Comparison of ENCODE assay signal across 7 cellular contexts in the genomic region with DNA sequence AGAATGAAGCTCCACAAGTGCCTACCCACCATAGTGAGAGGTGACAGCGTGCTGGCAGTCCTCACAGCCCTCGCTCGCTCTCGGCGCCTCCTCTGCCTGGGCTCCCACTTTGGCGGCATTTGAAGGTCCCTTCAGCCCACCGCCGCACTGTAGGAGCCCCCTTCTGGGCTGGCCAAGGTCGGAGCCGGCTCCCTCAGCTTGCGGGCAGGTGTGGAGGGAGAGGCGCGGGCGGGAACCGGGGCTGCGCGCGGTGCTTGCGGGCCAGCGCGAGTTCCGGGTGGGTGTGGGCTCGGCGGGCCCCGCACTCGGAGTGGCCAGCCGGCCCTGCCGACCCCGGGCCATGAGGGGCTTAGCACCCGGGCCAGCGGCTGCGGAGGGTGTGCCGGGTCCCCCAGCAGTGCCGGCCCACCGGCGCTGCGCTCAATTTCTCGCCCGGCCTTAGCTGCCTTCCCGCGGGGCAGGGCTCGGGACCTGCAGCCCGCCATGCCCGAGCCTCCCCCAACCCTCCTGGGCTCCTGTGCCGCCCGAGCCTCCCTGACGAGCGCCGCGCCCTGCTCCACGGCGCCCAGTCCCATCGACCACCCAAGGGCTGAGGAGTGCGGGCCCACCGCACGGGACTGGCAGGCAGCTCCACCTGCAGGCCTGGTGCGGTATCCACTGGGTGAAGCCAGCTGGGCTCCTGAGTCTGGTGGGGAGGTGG.
DNase-seq lines count a peak whose midpoint lies in the region; ATAC-seq and TF ChIP-seq lines count a peak whose summit lies in the region.
"Not testable (repeated sequence)": the region's sequence is repeated elsewhere in the genome, so short reads cannot be mapped to it uniquely, and the experiment has no call there.

No MANE protein-coding gene starts in this region.

- not testable (repeated sequence) for H2BK120ac ChIP-seq in neuronal stem cell (ENCODE audit: low read depth, low read length)

- TF ChIP-seq CTCF in 22Rv1 (IDR thresholded peaks at IDR 0.05) = peak; percentile 70
- peak in 2 of 3 experiments; percentile 3 to 28; a peak in 1 of 6 replicates for TF ChIP-seq CTCF in HCT116 (IDR thresholded peaks at IDR 0.05 in 2 of 3, conservative IDR thresholded peaks at IDR 0.05 in 1 of 3; ENCODE audit: borderline replicate concordance in 1 of 3, insufficient read depth in 1 of 3, low read depth in 2 of 3, low read length in 2 of 3)
- not testable (repeated sequence) for TF ChIP-seq CTCF in activated CD8-positive, alpha-beta T cell treated with anti-CD3 and anti-CD28 coated beads for 36 hours (IDR thresholded peaks at IDR 0.05)
- TF ChIP-seq CTCF in glutamatergic neuron (IDR thresholded peaks at IDR 0.05; ENCODE audit: partially characterized antibody, unreplicated experiment) = peak; percentile 36

- H3K4me3 ChIP-seq in HCT116 (replicated peaks in 1 of 2; ENCODE audit: low read depth in 1 of 2, low read length in 2 of 2) = not testable (repeated sequence)
- H3K4me3 ChIP-seq in iPS-18c (ENCODE audit: insufficient read depth, low read depth, low read length) (peak overlapping the region; percentile 46), neuronal stem cell (ENCODE audit: low read length in 2 of 2) (peak overlapping the region in 1 of 2 donors; percentile 28)

- not testable (repeated sequence) for H2AFZ ChIP-seq in HCT116 (ENCODE audit: low read depth, low read length, poor library complexity, severe bottlenecking)
- peak overlapping the region; percentile 91 for H2AFZ ChIP-seq in neuronal stem cell (ENCODE audit: low read length)

- H3K4me2 ChIP-seq in HCT116 (ENCODE audit: low read length); neuronal stem cell (ENCODE audit: insufficient read depth, low read length, poor library complexity, severe bottlenecking): not testable (repeated sequence)

- not testable (repeated sequence) for H3K27me3 Mint-ChIP-seq in activated CD8-positive, alpha-beta T cell treated with anti-CD3 and anti-CD28 coated beads for 36 hours; glutamatergic neuron (ENCODE audit: unreplicated experiment)

- H3K36me3 ChIP-seq in HCT116 (ENCODE audit: control insufficient read depth in 1 of 2, insufficient read depth in 2 of 2, low read length in 2 of 2); neuronal stem cell (replicated peaks in 1 of 2; ENCODE audit: control insufficient read depth in 2 of 2, insufficient read depth in 2 of 2, low read length in 2 of 2): not testable (repeated sequence)

- H3K4me1 Mint-ChIP-seq in activated CD8-positive, alpha-beta T cell treated with anti-CD3 and anti-CD28 coated beads for 36 hours (ENCODE audit: low read depth) = not testable (repeated sequence)
- peaks cover 15% of the 10 kb centered on the region for H3K4me1 Mint-ChIP-seq in glutamatergic neuron (ENCODE audit: low read depth, unreplicated experiment)

- intact Hi-C loops in HCT116 (cut with micrococcal nuclease); activated CD8-positive, alpha-beta T cell treated with anti-CD3 and anti-CD28 coated beads for 36 hours (cut with micrococcal nuclease): not testable (repeated sequence)

- H2BK5ac ChIP-seq in neuronal stem cell (ENCODE audit: low read length) = not testable (repeated sequence)

- H2BK12ac ChIP-seq in neuronal stem cell (ENCODE audit: low read length) = not testable (repeated sequence)

- H3K4ac ChIP-seq in neuronal stem cell (ENCODE audit: low read length) = not testable (repeated sequence)

- not testable (repeated sequence) for H4K91ac ChIP-seq in neuronal stem cell (ENCODE audit: low read depth, low read length, poor library complexity)

- BruUV-seq in HCT116 (replicated peaks; lab: Mats Ljungman, UMichigan) = not testable (repeated sequence)

- not testable (repeated sequence) for H2AK5ac ChIP-seq in neuronal stem cell (ENCODE audit: low read depth, low read length)

- H3K27ac ChIP-seq in 22Rv1; HCT116 (ENCODE audit: low read depth, low read length); neuronal stem cell (replicated peaks; ENCODE audit: low read length): not testable (repeated sequence)

- H2BK15ac ChIP-seq in neuronal stem cell (ENCODE audit: low read length) = not testable (repeated sequence)

- H3K9me3 ChIP-seq in HCT116 (ENCODE audit: control insufficient read depth in 1 of 2, insufficient read depth in 1 of 2, low read depth in 1 of 2, low read length in 2 of 2); iPS-18c (ENCODE audit: control insufficient read depth, insufficient read depth, low read length); neuronal stem cell (replicated peaks in 1 of 2; ENCODE audit: control insufficient read depth in 2 of 2, insufficient read depth in 1 of 2, low read depth in 1 of 2, low read length in 2 of 2): not testable (repeated sequence)

- RAD21 ChIA-PET in HCT116 (lab: Charles Lee; ENCODE audit: low non-redundant PET in 1 of 2, low total read pairs in 2 of 2, uncharacterized antibody in 2 of 2, unreplicated experiment in 2 of 2) = not testable (repeated sequence)

- ATAC-seq in HCT116; activated CD8-positive, alpha-beta T cell treated with anti-CD3 and anti-CD28 coated beads for 36 hours: not testable (repeated sequence)

- TF ChIP-seq POLR2A in HCT116 (IDR thresholded peaks at IDR 0.05; ENCODE audit: borderline replicate concordance, extremely low read depth, insufficient read depth, insufficient read length) = not testable (repeated sequence)

- CTCF ChIA-PET in HCT116 (lab: Charles Lee) = interaction anchor here (1.0 kb wide), 1 partner anchor 14 kb away, joined by 3 read pairs; no protein-coding TSS in a partner anchor
- CTCF ChIA-PET in activated CD8-positive, alpha-beta T cell treated with anti-CD3 and anti-CD28 coated beads for 36 hours (lab: Charles Lee) = interaction anchor here (1.1 to 1.5 kb wide), 2 partner anchors 226 to 323 kb away, joined by 3 to 4 read pairs; no protein-coding TSS in a partner anchor

- H3K14ac ChIP-seq in neuronal stem cell (ENCODE audit: low read length) = not testable (repeated sequence)

- H3K36me3 Mint-ChIP-seq in activated CD8-positive, alpha-beta T cell treated with anti-CD3 and anti-CD28 coated beads for 36 hours (ENCODE audit: low read depth); glutamatergic neuron (ENCODE audit: unreplicated experiment): not testable (repeated sequence)

- H3K4me1 ChIP-seq in HCT116 (ENCODE audit: control insufficient read depth in 1 of 2, insufficient read depth in 2 of 2, low read length in 2 of 2); neuronal stem cell (ENCODE audit: control insufficient read depth in 2 of 2, insufficient read depth in 1 of 2, low read depth in 1 of 2, low read length in 2 of 2): not testable (repeated sequence)

- WGBS in neuronal stem cell (ENCODE audit: extremely low coverage in 2 of 2, insufficient read length in 2 of 2, insufficient replicate concordance in 1 of 2), 2 donors = no CpG with 5 or more reads among the region's 57 CpGs

- H3K9ac ChIP-seq in HCT116 (ENCODE audit: low read length); neuronal stem cell (ENCODE audit: low read depth, low read length, poor library complexity): not testable (repeated sequence)

- not testable (repeated sequence) for H3K9me3 Mint-ChIP-seq in activated CD8-positive, alpha-beta T cell treated with anti-CD3 and anti-CD28 coated beads for 36 hours; glutamatergic neuron (ENCODE audit: unreplicated experiment)

- not testable (repeated sequence) for H3K79me2 ChIP-seq in HCT116 (ENCODE audit: insufficient read depth, low read length)

- not testable (repeated sequence) for H3K79me1 ChIP-seq in neuronal stem cell (ENCODE audit: low read depth, low read length)

- H3K27me3 ChIP-seq in HCT116 (ENCODE audit: insufficient read depth, low read length) (peaks cover 12% of the 10 kb centered on the region), neuronal stem cell (ENCODE audit: control insufficient read depth in 3 of 3, insufficient read depth in 3 of 3, low read depth in 1 of 3, low read length in 3 of 3) (peaks cover 0 to 28% (median 0%) of the 10 kb centered on the region in 3 experiments)

- H3K18ac ChIP-seq in neuronal stem cell (ENCODE audit: low read length) = not testable (repeated sequence)

- H3K4me3 Mint-ChIP-seq in activated CD8-positive, alpha-beta T cell treated with anti-CD3 and anti-CD28 coated beads for 36 hours = not testable (repeated sequence)
- H3K4me3 Mint-ChIP-seq in glutamatergic neuron (ENCODE audit: unreplicated experiment) = peak overlapping the region; percentile 66

- TF ChIP-seq RAD21 in HCT116 (IDR thresholded peaks at IDR 0.05; ENCODE audit: low read depth) = not testable (repeated sequence)

- not testable (repeated sequence) for H4K8ac ChIP-seq in neuronal stem cell (ENCODE audit: low read depth, low read length)

- H3K9me2 ChIP-seq in HCT116 (ENCODE audit: insufficient read depth) = not testable (repeated sequence)

- H3K23ac ChIP-seq in neuronal stem cell (ENCODE audit: low read depth, low read length, poor library complexity) = not testable (repeated sequence)

- H4K20me1 ChIP-seq in HCT116 (ENCODE audit: insufficient read depth) = not testable (repeated sequence)

- H3K27ac Mint-ChIP-seq in activated CD8-positive, alpha-beta T cell treated with anti-CD3 and anti-CD28 coated beads for 36 hours; glutamatergic neuron (ENCODE audit: unreplicated experiment): not testable (repeated sequence)

- peak; percentile 81 for DNase-seq in ELF-1 (ENCODE audit: low read depth, low spot score)
- not testable (repeated sequence) for DNase-seq in HCT116 (ENCODE audit: low read depth, low spot score); neuronal stem cell (ENCODE audit: low spot score)
- peak; percentile 5 for DNase-seq in activated CD8-positive, alpha-beta T cell treated with anti-CD3 and anti-CD28 coated beads for 36 hours
- peak; percentile 68 for DNase-seq in glutamatergic neuron

- POLR2A ChIA-PET in HCT116 (lab: Charles Lee); activated CD8-positive, alpha-beta T cell treated with anti-CD3 and anti-CD28 coated beads for 36 hours (lab: Charles Lee): not testable (repeated sequence)
